Comparison of ENCODE assay signal across 16 cellular contexts in the genomic region with DNA sequence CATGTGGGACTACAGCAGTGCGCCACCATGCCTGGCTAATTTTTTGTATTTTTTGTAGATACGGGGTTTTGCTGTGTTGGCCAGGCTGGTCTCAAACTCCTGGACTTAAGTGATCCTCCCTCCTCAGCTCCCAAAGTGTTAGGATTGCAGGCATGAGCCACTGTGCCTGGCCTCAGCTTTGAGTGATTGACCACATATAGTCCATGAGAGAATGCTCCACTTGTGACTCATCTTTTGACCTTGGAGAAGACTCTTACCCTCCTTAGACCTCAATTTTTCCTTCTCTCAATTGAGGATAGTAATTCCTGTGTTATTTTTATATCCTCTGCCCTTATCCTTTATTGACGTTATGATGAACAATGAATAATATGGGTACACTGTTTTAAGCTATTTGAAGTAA. TPM values are rescaled to one million over a fixed set of nuclear protein-coding genes. Genes with fewer than 3 reads are reported as not detected.
DNase-seq lines count a peak whose midpoint lies in the region; ATAC-seq and TF ChIP-seq lines count a peak whose summit lies in the region.
"Had no signal": no experiment of that assay in that cellular context is flagged by ENCODE, and none has a peak within 500 bp of the region (broad histone marks: within the 10 kb centered on the region; RNA-seq: fewer than 3 reads in every experiment).

No MANE protein-coding gene starts in this region.

- H3K36me3 ChIP-seq in osteoblast (ENCODE audit: insufficient read depth, low read length): peaks cover 3% of the 10 kb centered on the region

- no peaks in the 10 kb centered on the region for H3K9me3 ChIP-seq in osteoblast (ENCODE audit: low read depth, low read length)
- H3K9me3 ChIP-seq: BLaER1, neutrophil, transverse colon had no signal

- no peaks in the 10 kb centered on the region for H3K79me2 ChIP-seq in osteoblast (ENCODE audit: insufficient read depth, low read length)

- no peaks in the 10 kb centered on the region for H4K20me1 ChIP-seq in osteoblast (ENCODE audit: insufficient read depth, low read length)
- H4K20me1 ChIP-seq: BLaER1 had no signal

- H3K4me2 ChIP-seq in osteoblast (ENCODE audit: insufficient read depth, low read length): peak overlapping the region; percentile 34
- H3K4me2 ChIP-seq: BLaER1 had no signal

- ATAC-seq in HG02840 (IDR thresholded peaks at IDR 0.05; ENCODE audit: low FRiP score, unreplicated experiment): no peak
- ATAC-seq: effector memory CD8-positive, alpha-beta T cell; stimulated activated effector memory CD8-positive, alpha-beta T cell treated with anti-CD3 and anti-CD28 coated beads, Interleukin-12 subunit alpha, Interleukin-12 subunit beta, amount 100 ng/mL, for 72 hours had no signal

- peak overlapping the region; percentile 75 for H3K27ac ChIP-seq in osteoblast (ENCODE audit: low read depth, low read length)
- H3K27ac ChIP-seq: BLaER1, neutrophil, transverse colon had no signal

- peaks cover 6% of the 10 kb centered on the region for H3K4me1 ChIP-seq in osteoblast (ENCODE audit: insufficient read depth, low read length)
- H3K4me1 ChIP-seq: BLaER1, transverse colon had no signal

- no peak for TF ChIP-seq CTCF in osteoblast (IDR thresholded peaks at IDR 0.05; ENCODE audit: extremely low read depth, low read depth, low read length)

- no peak overlapping the region for H3K4me3 ChIP-seq in osteoblast (ENCODE audit: insufficient read depth, low read length)
- H3K4me3 ChIP-seq: BLaER1, transverse colon had no signal

- DNase-seq in Daoy (ENCODE audit: low read depth): peak; percentile 13
- DNase-seq in NCI-H226: peak; percentile 69
- peak; percentile 21 for DNase-seq in dermis blood vessel endothelial cell
- peak; percentile 74 for DNase-seq in osteoblast (ENCODE audit: insufficient read length, low spot score, missing footprints)
- no peak for DNase-seq in NCI-H524 (lab: John Stamatoyannopoulos, UW)
- DNase-seq in NCI-H1436 (lab: John Stamatoyannopoulos, UW): no peak
- no peak for DNase-seq in SKM-1 (lab: John Stamatoyannopoulos, UW; ENCODE audit: unreplicated experiment)
- DNase-seq: activated T-cell treated with anti-CD3 and anti-CD28 coated beads for 4 hours; caudate nucleus; effector memory CD8-positive, alpha-beta T cell; NCI-H1436 treated with DMSO at 0.1 percent for 48 hours; transverse colon had no signal

- no peak overlapping the region for H2AFZ ChIP-seq in osteoblast (ENCODE audit: low read length)

- no peaks in the 10 kb centered on the region for H3K27me3 ChIP-seq in osteoblast (ENCODE audit: insufficient read depth, low read length)
- H3K27me3 ChIP-seq: BLaER1, neutrophil, transverse colon had no signal

RNA-seq across cellular contexts. Expression of a gene that starts 30.9 kb away (rescaled TPM):
- 29.8 and 30.9 TPM in 2 replicates for total RNA-seq in Daoy (2014; rRNA removed; shearing (Covaris generic))
- total RNA-seq in dermis blood vessel endothelial cell (31.1 and 34.4 TPM in 2 replicates), osteoblast (79.3 and 97.7 TPM in 2 replicates)

RNA-seq across cellular contexts. Expression of a gene that starts 52.1 kb away (rescaled TPM):
- total RNA-seq in Daoy (2014; rRNA removed; shearing (Covaris generic)): 9.6 and 14.0 TPM in 2 replicates
- total RNA-seq in dermis blood vessel endothelial cell: 22.3 and 22.4 TPM in 2 replicates
- total RNA-seq in osteoblast: 18.6 and 21.4 TPM in 2 replicates

RNA-seq across cellular contexts. Expression of a gene that starts 52.2 kb away (rescaled TPM):
- total RNA-seq in Daoy (2014; rRNA removed; shearing (Covaris generic)): 11.3 and 27.6 TPM in 2 replicates
- total RNA-seq in dermis blood vessel endothelial cell: 36.6 and 73.2 TPM in 2 replicates
- total RNA-seq in osteoblast: 78.9 and 86.6 TPM in 2 replicates

Comparison
In these comparisons a context has a peak if more than half of its experiments do, and no peak if none do; other contexts are left out.
1. DNase-seq: peak in Daoy (single experiment), NCI-H226 (single experiment), dermis blood vessel endothelial cell (single experiment) and osteoblast (single experiment); none in NCI-H524 (0 of 2), NCI-H1436 (single experiment) and SKM-1 (single experiment).